19 cellular contexts compared by ENCODE assay signal in the genomic region with DNA sequence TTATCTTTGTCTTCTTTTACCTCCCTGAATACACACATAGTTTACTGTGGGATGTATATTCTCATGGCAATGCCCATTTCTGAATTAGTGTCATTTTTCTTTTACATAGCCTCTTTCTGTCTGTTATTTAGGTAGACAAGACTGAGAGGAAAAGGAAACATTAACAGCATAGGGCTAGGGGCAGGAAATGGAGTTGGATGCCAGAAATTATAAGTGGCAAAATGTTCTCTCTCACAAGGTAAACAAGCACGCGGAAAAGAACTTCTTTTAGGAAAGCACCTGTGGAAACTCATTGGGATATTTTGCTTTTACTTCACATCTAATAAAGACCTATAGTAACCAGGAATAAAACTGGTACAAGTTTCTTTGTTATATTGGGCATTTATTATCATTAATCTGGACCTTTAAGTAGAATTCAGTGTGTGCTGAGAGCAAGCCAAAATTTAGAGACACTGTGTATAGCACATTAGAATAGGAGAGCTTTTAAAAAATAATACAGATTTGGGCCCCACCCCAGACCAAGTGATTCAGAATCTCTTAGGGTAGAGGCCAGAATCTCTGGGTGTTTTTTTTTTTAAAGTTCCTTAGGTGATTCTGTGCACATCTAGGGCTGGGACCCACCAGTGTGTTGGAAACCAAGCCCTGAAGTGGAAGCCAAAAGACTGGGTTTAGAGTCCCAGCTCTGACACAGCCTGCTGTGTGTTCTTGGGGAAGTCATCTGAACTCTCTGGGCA.
"Had no signal": no experiment of that assay in that cellular context is flagged by ENCODE, and none has a peak within 500 bp of the region (broad histone marks: within the 10 kb centered on the region; RNA-seq: fewer than 3 reads in every experiment).

No MANE protein-coding gene starts in this region.

- ATAC-seq: activated naive CD8-positive, alpha-beta T cell treated with anti-CD3 and anti-CD28 coated beads, Interleukin-2, amount 50 U/mL, for 24 hours; activated T-helper 17 cell treated with anti-CD3 and anti-CD28 coated beads, Interleukin-2, amount 50 U/mL, for 72 hours; natural killer cell; stimulated activated naive CD8-positive, alpha-beta T cell treated with anti-CD3 and anti-CD28 coated beads, Interleukin-15, Interleukin-2, amounts not matched to agents 100 U/mL and 50 U/mL, for 24 hours had no signal

- H3K36me3 ChIP-seq: esophagus muscularis mucosa, prostate gland, SJCRH30, suprapubic skin had no signal

- H3K27me3 ChIP-seq: esophagus muscularis mucosa, SJCRH30, suprapubic skin had no signal

- H3K27ac ChIP-seq: dorsolateral prefrontal cortex, prostate gland, SJCRH30, suprapubic skin had no signal

- H3K9me3 ChIP-seq: esophagus muscularis mucosa, prostate gland, SJCRH30, suprapubic skin had no signal

- DNase-seq: activated CD4-positive, alpha-beta T cell treated with anti-CD3 and anti-CD28 coated beads, Interleukin-2, amount 10 ng/mL, durations not matched to agents 7 days and 5 days; activated CD4-positive, CD25-positive, alpha-beta regulatory T cell; activated naive CD4-positive, alpha-beta T cell treated with Interleukin-2 at 50 U/mL for 16 hours; activated naive CD8-positive, alpha-beta T cell treated with anti-CD3 and anti-CD28 coated beads, Interleukin-2, amount 50 U/mL, for 24 hours; aorta; dorsolateral prefrontal cortex; hippocampal formation; natural killer cell; right cardiac atrium; SJCRH30; stimulated activated CD4-positive, alpha-beta T cell treated with anti-CD3 and anti-CD28 coated beads, Interleukin-4, amount 100 ng/mL, for 4 hours; stimulated activated CD8-positive, alpha-beta memory T cell treated with anti-CD3 and anti-CD28 coated beads, Interleukin-4, amount 100 ng/mL, for 48 hours; stimulated activated naive CD8-positive, alpha-beta T cell treated with anti-CD3 and anti-CD28 coated beads, Interleukin-15, Interleukin-2, amounts not matched to agents 100 U/mL and 50 U/mL, for 24 hours; T-helper 2 cell had no signal

- H3K4me1 ChIP-seq: prostate gland, SJCRH30 had no signal

- H3K4me3 ChIP-seq: dorsolateral prefrontal cortex, esophagus muscularis mucosa, prostate gland, SJCRH30, skin epidermis, suprapubic skin had no signal
